In genomic region chr2:233400341-233400740, GRCh38 we compare ENCODE assay signal across 15 cellular contexts. TPM values are rescaled to one million over a fixed set of nuclear protein-coding genes. Genes with fewer than 3 reads are reported as not detected.
DNase-seq lines count a peak whose midpoint lies in the region; ATAC-seq lines count a peak whose summit lies in the region.
"Had no signal": no experiment of that assay in that cellular context is flagged by ENCODE, and none has a peak within 500 bp of the region (broad histone marks: within the 10 kb centered on the region; RNA-seq: fewer than 3 reads in every experiment).

No MANE protein-coding gene starts in this region.

- no peak overlapping the region for H2BK120ac ChIP-seq in neuronal stem cell (ENCODE audit: low read depth, low read length)

- H4K8ac ChIP-seq in neuronal stem cell (ENCODE audit: low read depth, low read length) = no peak overlapping the region

- DNase-seq in CD4-positive, alpha-beta memory T cell = no peak
- no peak for DNase-seq in activated naive CD8-positive, alpha-beta T cell treated with anti-CD3 and anti-CD28 coated beads, Interleukin-2, amount 50 U/mL, for 24 hours
- DNase-seq in neuronal stem cell (ENCODE audit: low spot score) (no peak), NCI-H1105 treated with DMSO at 0.1 percent for 48 hours (lab: John Stamatoyannopoulos, UW) (no peak), NCI-H1694 (lab: John Stamatoyannopoulos, UW) (no peak)
- DNase-seq: activated CD4-positive, CD25-positive, alpha-beta regulatory T cell treated with anti-CD3 and anti-CD28 coated beads, Interleukin-2, amount 50 U/mL, for 72 hours; GDM1; hippocampal formation; NCI-H1105; NCI-H510A treated with DMSO at 0.1 percent for 48 hours; right lobe of liver; stimulated activated CD4-positive, alpha-beta T cell treated with anti-CD3 and anti-CD28 coated beads, Interleukin-2, amount 100 ng/mL, for 48 hours had no signal

- POLR2A ChIA-PET in CD4-positive, alpha-beta memory T cell (lab: Charles Lee; ENCODE audit: partially characterized antibody) = interaction anchor here (1.0 to 1.2 kb wide), 2 partner anchors 19 to 43 kb away, joined by 4 to 8 read pairs; no protein-coding TSS in a partner anchor

- WGBS in neuronal stem cell (ENCODE audit: extremely low coverage in 2 of 2, insufficient read length in 2 of 2, insufficient replicate concordance in 1 of 2), 2 donors = no CpG with 5 or more reads among the region's 6 CpGs

- peak overlapping the region in 6 of 7 donors; percentile 73 to 94 (median 79) for H3K27ac Mint-ChIP-seq in CD4-positive, alpha-beta memory T cell
- peak overlapping the region; percentile 92 for H3K27ac Mint-ChIP-seq in activated naive CD8-positive, alpha-beta T cell treated with anti-CD3 and anti-CD28 coated beads, Interleukin-2, amount 50 U/mL, for 24 hours

- H3K27me3 Mint-ChIP-seq in CD4-positive, alpha-beta memory T cell = no peaks in the 10 kb centered on the region
- H3K27me3 Mint-ChIP-seq in activated naive CD8-positive, alpha-beta T cell treated with anti-CD3 and anti-CD28 coated beads, Interleukin-2, amount 50 U/mL, for 24 hours = no peaks in the 10 kb centered on the region

- H3K4me2 ChIP-seq in neuronal stem cell (ENCODE audit: insufficient read depth, low read length, poor library complexity, severe bottlenecking) = no peak overlapping the region

- no peaks in the 10 kb centered on the region for H3K9me3 ChIP-seq in CD4-positive, alpha-beta memory T cell (ENCODE audit: control insufficient read depth in 1 of 2, low read length in 2 of 2)
- no peaks in the 10 kb centered on the region for H3K9me3 ChIP-seq in KOPT-K1 (ENCODE audit: insufficient read depth, low read length, poor library complexity, severe bottlenecking)
- H3K9me3 ChIP-seq in neuronal stem cell (replicated peaks in 1 of 2; ENCODE audit: control insufficient read depth in 2 of 2, insufficient read depth in 1 of 2, low read depth in 1 of 2, low read length in 2 of 2) = peaks cover 0 to 3% of the 10 kb centered on the region in 2 donors
- H3K9me3 ChIP-seq: right lobe of liver had no signal

- no peak overlapping the region for H2BK12ac ChIP-seq in neuronal stem cell (ENCODE audit: low read length)

- H3K4me1 Mint-ChIP-seq in CD4-positive, alpha-beta memory T cell = peaks cover 37 to 60% (median 50%) of the 10 kb centered on the region in 4 donors
- H3K4me1 Mint-ChIP-seq in activated naive CD8-positive, alpha-beta T cell treated with anti-CD3 and anti-CD28 coated beads, Interleukin-2, amount 50 U/mL, for 24 hours = peaks cover 74% of the 10 kb centered on the region

- no peak overlapping the region for H3K27ac ChIP-seq in CD4-positive, alpha-beta memory T cell (ENCODE audit: low read depth, low read length)
- peak overlapping the region; percentile 90 for H3K27ac ChIP-seq in KOPT-K1 (ENCODE audit: low read depth, low read length, poor library complexity, severe bottlenecking)
- H3K27ac ChIP-seq in neuronal stem cell (replicated peaks; ENCODE audit: low read length) = no peak overlapping the region
- H3K27ac ChIP-seq: right lobe of liver had no signal

- H4K91ac ChIP-seq in neuronal stem cell (ENCODE audit: low read depth, low read length, poor library complexity) = no peak overlapping the region

- H3K14ac ChIP-seq in neuronal stem cell (ENCODE audit: low read length) = peak overlapping the region; percentile 58

- no peak overlapping the region for H3K9ac ChIP-seq in neuronal stem cell (ENCODE audit: low read depth, low read length, poor library complexity)

- no peak overlapping the region for H3K4ac ChIP-seq in neuronal stem cell (ENCODE audit: low read length)

- peak overlapping the region; percentile 1 for H2BK5ac ChIP-seq in neuronal stem cell (ENCODE audit: low read length)

- no peak overlapping the region for H3K4me3 ChIP-seq in CD4-positive, alpha-beta memory T cell (ENCODE audit: low read length in 2 of 2)
- no peak overlapping the region for H3K4me3 ChIP-seq in neuronal stem cell (ENCODE audit: low read length in 2 of 2)
- H3K4me3 ChIP-seq: right lobe of liver had no signal

- H3K4me3 Mint-ChIP-seq in CD4-positive, alpha-beta memory T cell = peak overlapping the region in 5 of 8 donors; percentile 36 to 61 (median 39)
- H3K4me3 Mint-ChIP-seq in activated naive CD8-positive, alpha-beta T cell treated with anti-CD3 and anti-CD28 coated beads, Interleukin-2, amount 50 U/mL, for 24 hours = peak overlapping the region; percentile 58
- H3K4me3 Mint-ChIP-seq: nephron had no signal

- no peak overlapping the region for H2AFZ ChIP-seq in neuronal stem cell (ENCODE audit: low read length)

- H3K27me3 ChIP-seq in CD4-positive, alpha-beta memory T cell (ENCODE audit: insufficient read depth, low read length) = no peaks in the 10 kb centered on the region
- no peaks in the 10 kb centered on the region for H3K27me3 ChIP-seq in neuronal stem cell (ENCODE audit: control insufficient read depth in 3 of 3, insufficient read depth in 3 of 3, low read depth in 1 of 3, low read length in 3 of 3)
- H3K27me3 ChIP-seq: right lobe of liver had no signal

- H2AK5ac ChIP-seq in neuronal stem cell (ENCODE audit: low read depth, low read length) = no peak overlapping the region

- peaks cover 0 to 1% (median 0%) of the 10 kb centered on the region in 8 donors for H3K9me3 Mint-ChIP-seq in CD4-positive, alpha-beta memory T cell
- no peaks in the 10 kb centered on the region for H3K9me3 Mint-ChIP-seq in activated naive CD8-positive, alpha-beta T cell treated with anti-CD3 and anti-CD28 coated beads, Interleukin-2, amount 50 U/mL, for 24 hours
- H3K9me3 Mint-ChIP-seq: nephron had no signal

- H2BK15ac ChIP-seq in neuronal stem cell (ENCODE audit: low read length) = no peak overlapping the region

- CTCF ChIA-PET in CD4-positive, alpha-beta memory T cell (lab: Charles Lee; ENCODE audit: partially characterized antibody) = interaction anchor here (0.9 to 13.9 kb wide), 3 partner anchors 21 to 68 kb away, joined by 4 to 510 read pairs (median 342); no protein-coding TSS in a partner anchor

- peaks cover 23 to 24% of the 10 kb centered on the region in 2 donors for H3K36me3 Mint-ChIP-seq in CD4-positive, alpha-beta memory T cell
- H3K36me3 Mint-ChIP-seq in activated naive CD8-positive, alpha-beta T cell treated with anti-CD3 and anti-CD28 coated beads, Interleukin-2, amount 50 U/mL, for 24 hours (ENCODE audit: low read depth) = peaks cover 34% of the 10 kb centered on the region

- H3K4me1 ChIP-seq in CD4-positive, alpha-beta memory T cell (ENCODE audit: insufficient read depth, low read length) = peaks cover 39% of the 10 kb centered on the region
- peaks cover 0 to 10% of the 10 kb centered on the region in 2 donors for H3K4me1 ChIP-seq in neuronal stem cell (ENCODE audit: control insufficient read depth in 2 of 2, insufficient read depth in 1 of 2, low read depth in 1 of 2, low read length in 2 of 2)
- H3K4me1 ChIP-seq: right lobe of liver had no signal

- no peaks in the 10 kb centered on the region for H3K36me3 ChIP-seq in CD4-positive, alpha-beta memory T cell (ENCODE audit: insufficient read depth, low read length)
- H3K36me3 ChIP-seq in KOPT-K1 (ENCODE audit: insufficient read depth, low read length) = peaks cover 8% of the 10 kb centered on the region; the same call in 1 of the 2 replicates
- H3K36me3 ChIP-seq in neuronal stem cell (replicated peaks in 1 of 2; ENCODE audit: control insufficient read depth in 2 of 2, insufficient read depth in 2 of 2, low read length in 2 of 2) = peaks cover 6 to 10% of the 10 kb centered on the region in 2 donors
- H3K36me3 ChIP-seq: right lobe of liver had no signal

- H3K23ac ChIP-seq in neuronal stem cell (ENCODE audit: low read depth, low read length, poor library complexity) = no peak overlapping the region

- H3K18ac ChIP-seq in neuronal stem cell (ENCODE audit: low read length) = peak overlapping the region; percentile 72

- intact Hi-C loops in CD4-positive, alpha-beta memory T cell (cut with micrococcal nuclease) = loop anchor here (5.0 kb wide), 1 partner anchor 1102 kb away; no protein-coding TSS in a partner anchor

- no peaks in the 10 kb centered on the region for H3K79me1 ChIP-seq in neuronal stem cell (ENCODE audit: low read depth, low read length)

- no peak for ATAC-seq in activated naive CD8-positive, alpha-beta T cell treated with anti-CD3 and anti-CD28 coated beads, Interleukin-2, amount 50 U/mL, for 24 hours
- no peak for ATAC-seq in GM18870 (IDR thresholded peaks at IDR 0.05; ENCODE audit: unreplicated experiment)

RNA-seq across cellular contexts. Expression of gene DGKD, which starts 46.0 kb away (rescaled TPM):
- total RNA-seq in CD4-positive, alpha-beta memory T cell = 100 to 1,000 TPM; 129 to 136 TPM
- 10 to 100 TPM in 1 of 2 donors, 1 to 10 TPM in 1; 8.9 to 28.1 TPM for polyA plus RNA-seq in CD4-positive, alpha-beta memory T cell
- polyA plus RNA-seq in neuronal stem cell (2013, experiment 1 of 2) = 15.2 TPM
- polyA plus RNA-seq in neuronal stem cell (2013, experiment 2 of 2) = 15.9 TPM
